Comparison of ENCODE assay signal across 25 cellular contexts in the genomic region with DNA sequence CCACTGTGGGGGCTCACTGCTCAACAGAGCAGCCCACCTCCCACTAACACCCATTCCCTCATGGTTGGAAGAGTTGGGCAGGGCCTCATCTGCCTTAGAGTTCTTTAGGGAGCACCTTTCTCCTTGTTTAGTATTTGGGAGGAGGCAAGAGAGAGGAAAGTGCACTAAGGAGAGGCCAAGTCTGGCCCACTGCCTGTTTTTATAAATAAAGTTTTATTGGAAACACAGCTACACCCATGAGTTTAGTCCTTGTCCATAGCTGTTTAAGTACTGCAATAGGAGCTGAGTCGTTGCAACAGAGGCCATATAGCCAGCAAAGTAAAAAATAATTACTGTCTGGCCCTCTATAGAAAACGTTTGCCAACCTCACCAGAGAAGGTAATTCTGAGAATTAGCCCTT.
"Had no signal": no experiment of that assay in that cellular context is flagged by ENCODE, and none has a peak within 500 bp of the region (broad histone marks: within the 10 kb centered on the region; RNA-seq: fewer than 3 reads in every experiment).

No MANE protein-coding gene starts in this region.

- H3K4me1 ChIP-seq: colonic mucosa, foreskin keratinocyte, left ventricle myocardium inferior, parathyroid adenoma, psoas muscle, right atrium auricular region had no signal

- H3K27me3 ChIP-seq: body of pancreas, colonic mucosa, foreskin keratinocyte, right atrium auricular region, transverse colon had no signal

- H3K36me3 ChIP-seq: colonic mucosa, left ventricle myocardium inferior, right atrium auricular region, spleen, transverse colon had no signal

- H3K9ac ChIP-seq: parathyroid adenoma had no signal

- H3K27ac ChIP-seq: body of pancreas, dorsolateral prefrontal cortex, foreskin keratinocyte, left ventricle myocardium inferior, parathyroid adenoma, psoas muscle, right atrium auricular region, spleen, VCaP had no signal

- H3K36me3 Mint-ChIP-seq: activated naive CD8-positive, alpha-beta T cell; naive B cell had no signal

- H2AFZ ChIP-seq: parathyroid adenoma had no signal

- H3K9me3 ChIP-seq: body of pancreas, colonic mucosa, left ventricle myocardium inferior, psoas muscle, right atrium auricular region, spleen, transverse colon had no signal

- H3K79me2 ChIP-seq: parathyroid adenoma had no signal

- DNase-seq: activated CD4-positive, alpha-beta T cell treated with anti-CD3 and anti-CD28 coated beads for 48 hours; activated CD4-positive, alpha-beta T cell treated with anti-CD3 and anti-CD28 coated beads, Interleukin-2, amount 50 U/mL, for 48 hours; activated CD8-positive, alpha-beta memory T cell treated with anti-CD3 and anti-CD28 coated beads for 24 hours; activated effector memory CD4-positive, alpha-beta T cell treated with Interleukin-2 at 50 U/mL for 16 hours; activated naive CD4-positive, alpha-beta T cell treated with Interleukin-2 at 50 U/mL for 16 hours; body of pancreas; cerebellar nuclear complex; colonic mucosa; dorsolateral prefrontal cortex; effector memory CD4-positive, alpha-beta T cell; foreskin keratinocyte; left ventricle myocardium inferior; naive B cell; nucleus accumbens; psoas muscle; spleen; stimulated activated naive CD4-positive, alpha-beta T cell; T-helper 1 cell; transverse colon had no signal

- H3K4me3 Mint-ChIP-seq: activated naive CD8-positive, alpha-beta T cell; naive B cell had no signal

- H3K27ac Mint-ChIP-seq: activated naive CD8-positive, alpha-beta T cell; naive B cell had no signal

- ATAC-seq: activated CD4-positive, CD25-positive, alpha-beta regulatory T cell treated with anti-CD3 and anti-CD28 coated beads, Interleukin-2, amount 50 U/mL, for 24 hours; body of pancreas; foreskin keratinocyte; psoas muscle had no signal

- H3K4me3 ChIP-seq: body of pancreas, colonic mucosa, dorsolateral prefrontal cortex, left ventricle myocardium inferior, lung, psoas muscle, right atrium auricular region, spleen, transverse colon had no signal
